Comparison of ENCODE assay signal across 17 cellular contexts in the genomic region with DNA sequence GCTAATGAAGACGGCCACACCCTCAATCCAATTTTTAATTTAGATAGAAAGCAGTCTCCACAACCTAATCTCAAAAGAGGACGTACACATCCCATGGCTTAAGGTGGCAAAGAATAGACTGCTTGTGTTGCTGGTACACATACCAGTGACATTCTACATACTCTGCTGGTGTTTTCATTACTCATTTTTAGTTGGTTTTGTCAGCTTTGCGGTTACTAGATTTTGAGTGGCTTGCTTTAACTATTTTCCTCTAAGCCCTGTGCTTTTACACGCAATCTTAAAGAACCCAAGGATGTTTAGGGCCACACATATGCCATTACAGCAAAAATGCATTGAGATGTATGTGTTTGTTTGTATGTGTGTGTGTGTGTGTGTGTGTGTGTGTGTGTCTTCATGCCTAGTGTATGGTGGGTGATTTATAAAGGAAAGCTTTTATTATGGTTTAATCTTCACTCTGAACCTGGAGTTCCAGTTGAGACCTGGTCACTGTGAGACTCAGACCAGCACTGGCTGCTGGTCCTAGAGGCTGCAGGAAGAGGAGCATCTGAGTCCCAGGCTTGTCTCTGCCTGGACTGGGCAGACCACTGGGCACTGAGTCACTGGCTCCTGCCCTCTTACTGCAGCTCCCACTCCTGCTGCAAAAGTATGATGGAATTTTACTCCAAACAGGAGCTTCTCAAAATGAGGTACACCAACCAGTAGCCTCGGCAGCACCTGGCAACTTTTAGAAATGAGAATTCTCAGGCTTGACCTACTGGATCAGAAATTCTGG.
DNase-seq lines count a peak whose midpoint lies in the region; TF ChIP-seq lines count a peak whose summit lies in the region.
"Had no signal": no experiment of that assay in that cellular context is flagged by ENCODE, and none has a peak within 500 bp of the region (broad histone marks: within the 10 kb centered on the region; RNA-seq: fewer than 3 reads in every experiment).

No MANE protein-coding gene starts in this region.

- H3K18ac ChIP-seq in mesenchymal stem cell (ENCODE audit: low read depth in 1 of 2, low read length in 2 of 2) = no peak overlapping the region

- H3K27me3 ChIP-seq in mesenchymal stem cell (ENCODE audit: control insufficient read depth in 1 of 2, insufficient read depth in 1 of 2, low read length in 2 of 2) (no peaks in the 10 kb centered on the region), esophagus muscularis mucosa (no peaks in the 10 kb centered on the region)

- no peak overlapping the region for H2AK5ac ChIP-seq in mesenchymal stem cell (ENCODE audit: low read length, severe bottlenecking)

- H3K4me1 ChIP-seq in mesenchymal stem cell (ENCODE audit: control insufficient read depth, insufficient read depth, low read depth, low read length) = peaks cover 8% of the 10 kb centered on the region
- H3K4me1 ChIP-seq in esophagus muscularis mucosa = no peaks in the 10 kb centered on the region

- 82% methylated on average over 3 of the region's 5 CpGs for WGBS in mesenchymal stem cell
- 94% methylated on average over 5 of the region's 5 CpGs for WGBS in esophagus muscularis mucosa

- TF ChIP-seq EP300 in esophagus muscularis mucosa (IDR thresholded peaks at IDR 0.05) = no peak

- H3K4me2 ChIP-seq in mesenchymal stem cell (ENCODE audit: low read length, poor library complexity, severe bottlenecking) = no peak overlapping the region

- H2BK5ac ChIP-seq in mesenchymal stem cell (ENCODE audit: low read depth, low read length, poor library complexity, severe bottlenecking) = no peak overlapping the region

- no peaks in the 10 kb centered on the region for H3K79me1 ChIP-seq in mesenchymal stem cell (replicated peaks; ENCODE audit: low read length, poor library complexity, severe bottlenecking)

- H3K9ac ChIP-seq in mesenchymal stem cell (ENCODE audit: low read length) = no peak overlapping the region

- no peak overlapping the region for H3K14ac ChIP-seq in mesenchymal stem cell (ENCODE audit: low read length in 2 of 2)

- no peak overlapping the region for H3K4me3 ChIP-seq in mesenchymal stem cell (ENCODE audit: insufficient read depth in 1 of 2, low read depth in 1 of 2, low read length in 2 of 2)
- no peak overlapping the region for H3K4me3 ChIP-seq in esophagus muscularis mucosa

- H3K23ac ChIP-seq in mesenchymal stem cell (ENCODE audit: low read length in 2 of 2) = no peak overlapping the region

- H3K36me3 ChIP-seq in mesenchymal stem cell (ENCODE audit: control insufficient read depth in 1 of 2, insufficient read depth in 2 of 2, low read depth in 1 of 2, low read length in 2 of 2) = no peaks in the 10 kb centered on the region
- no peaks in the 10 kb centered on the region for H3K36me3 ChIP-seq in esophagus muscularis mucosa

- TF ChIP-seq CTCF in esophagus muscularis mucosa (IDR thresholded peaks at IDR 0.05) = no peak

- H3K27ac ChIP-seq in mesenchymal stem cell (ENCODE audit: low read length, poor library complexity, severe bottlenecking) = no peak overlapping the region
- no peak overlapping the region for H3K27ac ChIP-seq in esophagus muscularis mucosa (replicated peaks in 1 of 4)
- H3K27ac ChIP-seq: 22Rv1 had no signal

- no peak overlapping the region for H3K4ac ChIP-seq in mesenchymal stem cell (ENCODE audit: low read depth in 1 of 2, low read length in 2 of 2)

- H4K8ac ChIP-seq in mesenchymal stem cell (ENCODE audit: low read length) = no peak overlapping the region

- intact Hi-C loops in esophagus muscularis mucosa (cut with DNase I) = no loop called here

- no peak overlapping the region for H2BK12ac ChIP-seq in mesenchymal stem cell (ENCODE audit: low read length in 2 of 2)

- H2BK15ac ChIP-seq in mesenchymal stem cell (ENCODE audit: low read depth, poor library complexity, severe bottlenecking) = no peak overlapping the region

- no peak for TF ChIP-seq POLR2A in esophagus muscularis mucosa (IDR thresholded peaks at IDR 0.05; ENCODE audit: low read depth)

- no peak overlapping the region for H2AFZ ChIP-seq in mesenchymal stem cell (ENCODE audit: low read depth, low read length)

- peak; percentile 19 for DNase-seq in A172 (ENCODE audit: low spot score)
- peak; percentile 78 for DNase-seq in HT1080 (ENCODE audit: low read depth)
- DNase-seq in RPMI7951 (ENCODE audit: low read depth) = peak; percentile 60
- DNase-seq in mesenchymal stem cell = peak; percentile 7
- DNase-seq in activated naive CD4-positive, alpha-beta T cell treated with Interleukin-2 at 50 U/mL for 16 hours = no peak
- no peak for DNase-seq in NCI-H2171 treated with DMSO at 0.1 percent for 48 hours (lab: John Stamatoyannopoulos, UW)
- DNase-seq in esophagus muscularis mucosa (ENCODE audit: extremely low spot score) = no peak
- no peak for DNase-seq in activated naive CD4-positive, alpha-beta T cell treated with anti-CD3 and anti-CD28 coated beads, Interleukin-2, amount 50 U/mL, for 16 hours
- DNase-seq: DMS79 treated with DMSO at 0.1 percent for 48 hours, GF-D8, GOT3, KG1, NCI-H1436, NCI-H1930, NCI-H69, SHP77 treated with DMSO at 0.1 percent for 48 hours had no signal

- no peak overlapping the region for H4K91ac ChIP-seq in mesenchymal stem cell (ENCODE audit: low read length)

- H3K9me3 ChIP-seq in mesenchymal stem cell (ENCODE audit: control insufficient read depth, low read length) = peaks cover 1% of the 10 kb centered on the region
- peaks cover 0 to 3% (median under 1%) of the 10 kb centered on the region in 4 donors for H3K9me3 ChIP-seq in esophagus muscularis mucosa

- H2BK120ac ChIP-seq in mesenchymal stem cell (ENCODE audit: low read depth, low read length) = no peak overlapping the region

Comparison
In these comparisons a context has a peak if more than half of its experiments do, and no peak if none do; other contexts are left out.
1. DNase-seq: peak in A172 (single experiment), HT1080 (single experiment), RPMI7951 (single experiment) and mesenchymal stem cell (single experiment); none in activated naive CD4-positive, alpha-beta T cell treated with Interleukin-2 at 50 U/mL for 16 hours (single experiment), NCI-H2171 treated with DMSO at 0.1 percent for 48 hours (single experiment), esophagus muscularis mucosa (single experiment) and activated naive CD4-positive, alpha-beta T cell treated with anti-CD3 and anti-CD28 coated beads, Interleukin-2, amount 50 U/mL, for 16 hours (single experiment).